In the genomic region with DNA sequence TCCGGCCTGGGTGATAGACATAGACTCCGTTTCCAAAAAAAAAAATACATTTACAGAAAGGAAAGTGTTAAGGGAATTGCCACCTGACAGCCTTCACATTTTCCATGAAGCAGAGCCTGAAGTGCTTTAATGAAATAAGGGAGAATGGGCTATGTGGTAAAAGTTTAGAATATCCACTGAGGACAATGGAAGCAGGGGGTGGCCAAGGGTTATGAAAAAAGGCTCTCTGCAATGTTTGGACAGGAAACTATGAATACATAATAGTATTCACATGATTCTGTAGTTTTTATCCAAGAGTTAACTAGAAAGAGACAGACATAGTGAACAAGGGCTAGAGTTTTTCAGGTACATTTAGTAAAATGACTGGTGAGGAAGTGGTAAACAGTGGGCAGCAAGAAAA, we compare ENCODE assay signal across 38 cellular contexts.
"Had no signal": no experiment of that assay in that cellular context is flagged by ENCODE, and none has a peak within 500 bp of the region (broad histone marks: within the 10 kb centered on the region; RNA-seq: fewer than 3 reads in every experiment).

No MANE protein-coding gene starts in this region.

- H3K9ac ChIP-seq: SK-N-SH had no signal

- DNase-seq: activated CD4-positive, alpha-beta T cell treated with anti-CD3 and anti-CD28 coated beads, Interleukin-2, amount 10 ng/mL, durations not matched to agents 7 days and 5 days; activated CD4-positive, alpha-beta T cell treated with anti-CD3 and anti-CD28 coated beads, Interleukin-2, amount 50 U/mL, for 48 hours; activated CD4-positive, CD25-positive, alpha-beta regulatory T cell; activated CD8-positive, alpha-beta memory T cell treated with anti-CD3 and anti-CD28 coated beads for 24 hours; activated CD8-positive, alpha-beta memory T cell treated with anti-CD3 and anti-CD28 coated beads, Interleukin-2, amount 10 ng/mL, durations not matched to agents 7 days and 5 days; activated CD8-positive, alpha-beta memory T cell treated with anti-CD3 and anti-CD28 coated beads, Interleukin-2, amount 50 U/mL, for 48 hours; activated gamma-delta T cell; activated naive CD4-positive, alpha-beta T cell treated with Interleukin-2 at 50 U/mL for 16 hours; anterior cingulate cortex; caudate nucleus; Kasumi-1; KG1; MG63; NCI-H1092; NCI-H1417; NCI-H146; NCI-H187; NCI-H2029 treated with DMSO at 0.1 percent for 48 hours; NCI-H2107; NCI-H2171; NCI-H510A; NCI-H526; NCI-H748 treated with DMSO at 0.1 percent for 48 hours; NK-92 treated with Interleukin-12 subunit alpha and Interleukin-12 subunit beta, amount 100 ng/mL, for 24 hours; PC-3; Peyer's patch; RPMI8226; SHP77 treated with DMSO at 0.1 percent for 48 hours; SK-N-SH; T-cell; T-helper 2 cell; T1000; WERI-Rb-1 had no signal

- H3K9me3 Mint-ChIP-seq: activated CD4-positive, alpha-beta T cell treated with anti-CD3 and anti-CD28 coated beads, Interleukin-2, amount 10 ng/mL, durations not matched to agents 7 days and 5 days; activated naive CD4-positive, alpha-beta T cell treated with anti-CD3 and anti-CD28 coated beads, Interleukin-2, amount 50 U/mL, for 24 hours; activated T-helper 17 cell treated with anti-CD3 and anti-CD28 coated beads, Interleukin-2, amount 50 U/mL, for 72 hours; brain; T-cell had no signal

- H3K4me3 Mint-ChIP-seq: activated CD4-positive, alpha-beta T cell treated with anti-CD3 and anti-CD28 coated beads, Interleukin-2, amount 10 ng/mL, durations not matched to agents 7 days and 5 days; activated CD8-positive, alpha-beta memory T cell treated with anti-CD3 and anti-CD28 coated beads, Interleukin-2, amount 10 ng/mL, durations not matched to agents 7 days and 5 days; activated naive CD4-positive, alpha-beta T cell treated with anti-CD3 and anti-CD28 coated beads, Interleukin-2, amount 50 U/mL, for 24 hours; activated T-helper 17 cell treated with anti-CD3 and anti-CD28 coated beads, Interleukin-2, amount 50 U/mL, for 72 hours; brain; T-cell had no signal

- ATAC-seq: activated CD8-positive, alpha-beta memory T cell treated with anti-CD3 and anti-CD28 coated beads, Interleukin-2, amount 10 ng/mL, durations not matched to agents 7 days and 5 days; activated T-helper 17 cell treated with anti-CD3 and anti-CD28 coated beads, Interleukin-2, amount 50 U/mL, for 72 hours; PC-3; T-cell had no signal

- H3K4me1 ChIP-seq: Peyer's patch, SJSA1 had no signal

- H3K27me3 ChIP-seq: MG63, Peyer's patch, SJSA1 had no signal

- H3K4me1 Mint-ChIP-seq: activated CD8-positive, alpha-beta memory T cell treated with anti-CD3 and anti-CD28 coated beads, Interleukin-2, amount 10 ng/mL, durations not matched to agents 7 days and 5 days had no signal

- H3K9me3 ChIP-seq: MG63, Peyer's patch, SJSA1, SK-N-SH had no signal

- H3K27me3 Mint-ChIP-seq: activated CD4-positive, alpha-beta T cell treated with anti-CD3 and anti-CD28 coated beads, Interleukin-2, amount 10 ng/mL, durations not matched to agents 7 days and 5 days; activated CD8-positive, alpha-beta memory T cell treated with anti-CD3 and anti-CD28 coated beads, Interleukin-2, amount 10 ng/mL, durations not matched to agents 7 days and 5 days; activated naive CD4-positive, alpha-beta T cell treated with anti-CD3 and anti-CD28 coated beads, Interleukin-2, amount 50 U/mL, for 24 hours; activated T-helper 17 cell treated with anti-CD3 and anti-CD28 coated beads, Interleukin-2, amount 50 U/mL, for 72 hours; brain; T-cell had no signal

- FAIRE-seq: bronchial epithelial cell had no signal

- H3K4me2 ChIP-seq: SK-N-SH had no signal

- H3K27ac ChIP-seq: Peyer's patch, SJSA1, WERI-Rb-1 had no signal

- H3K27ac Mint-ChIP-seq: activated CD4-positive, alpha-beta T cell treated with anti-CD3 and anti-CD28 coated beads, Interleukin-2, amount 10 ng/mL, durations not matched to agents 7 days and 5 days; activated CD8-positive, alpha-beta memory T cell treated with anti-CD3 and anti-CD28 coated beads, Interleukin-2, amount 10 ng/mL, durations not matched to agents 7 days and 5 days; activated naive CD4-positive, alpha-beta T cell treated with anti-CD3 and anti-CD28 coated beads, Interleukin-2, amount 50 U/mL, for 24 hours; T-cell had no signal

- H3K36me3 ChIP-seq: MG63 had no signal

- H3K4me3 ChIP-seq: MG63, Peyer's patch, SJSA1 had no signal
